ENCODE assay signal across 8 cellular contexts in the genomic region with DNA sequence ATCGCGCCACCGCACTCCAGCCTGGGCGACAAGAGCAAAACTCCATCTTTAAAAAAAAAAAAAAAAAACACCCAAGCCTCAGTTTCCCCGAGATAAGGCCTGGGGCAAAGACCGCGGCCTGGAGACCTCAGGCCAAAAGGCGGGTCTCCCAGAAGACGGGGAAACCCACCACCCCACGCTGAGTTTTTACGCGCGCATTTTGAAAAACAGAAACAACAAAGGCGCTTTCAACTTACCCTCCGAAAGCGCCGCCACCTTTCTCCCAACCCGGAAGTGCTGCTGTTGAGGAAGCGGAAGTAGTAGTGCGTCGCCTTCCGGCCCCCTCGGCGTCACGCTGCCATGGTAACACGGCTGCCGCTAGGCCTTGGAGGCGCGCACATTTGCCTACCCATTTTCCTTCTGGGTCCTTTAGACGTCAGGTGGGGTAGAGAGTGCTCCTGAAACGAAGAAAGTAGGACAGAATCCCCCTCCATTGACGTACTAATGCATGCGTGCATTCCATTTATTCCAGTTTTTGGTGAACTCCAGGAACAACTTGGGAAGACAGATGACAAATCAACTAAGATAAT. TPM values are rescaled to one million over a fixed set of nuclear protein-coding genes. Genes with fewer than 3 reads are reported as not detected.
DNase-seq lines count a peak whose midpoint lies in the region; ATAC-seq and TF ChIP-seq lines count a peak whose summit lies in the region.

A gene with protein sequence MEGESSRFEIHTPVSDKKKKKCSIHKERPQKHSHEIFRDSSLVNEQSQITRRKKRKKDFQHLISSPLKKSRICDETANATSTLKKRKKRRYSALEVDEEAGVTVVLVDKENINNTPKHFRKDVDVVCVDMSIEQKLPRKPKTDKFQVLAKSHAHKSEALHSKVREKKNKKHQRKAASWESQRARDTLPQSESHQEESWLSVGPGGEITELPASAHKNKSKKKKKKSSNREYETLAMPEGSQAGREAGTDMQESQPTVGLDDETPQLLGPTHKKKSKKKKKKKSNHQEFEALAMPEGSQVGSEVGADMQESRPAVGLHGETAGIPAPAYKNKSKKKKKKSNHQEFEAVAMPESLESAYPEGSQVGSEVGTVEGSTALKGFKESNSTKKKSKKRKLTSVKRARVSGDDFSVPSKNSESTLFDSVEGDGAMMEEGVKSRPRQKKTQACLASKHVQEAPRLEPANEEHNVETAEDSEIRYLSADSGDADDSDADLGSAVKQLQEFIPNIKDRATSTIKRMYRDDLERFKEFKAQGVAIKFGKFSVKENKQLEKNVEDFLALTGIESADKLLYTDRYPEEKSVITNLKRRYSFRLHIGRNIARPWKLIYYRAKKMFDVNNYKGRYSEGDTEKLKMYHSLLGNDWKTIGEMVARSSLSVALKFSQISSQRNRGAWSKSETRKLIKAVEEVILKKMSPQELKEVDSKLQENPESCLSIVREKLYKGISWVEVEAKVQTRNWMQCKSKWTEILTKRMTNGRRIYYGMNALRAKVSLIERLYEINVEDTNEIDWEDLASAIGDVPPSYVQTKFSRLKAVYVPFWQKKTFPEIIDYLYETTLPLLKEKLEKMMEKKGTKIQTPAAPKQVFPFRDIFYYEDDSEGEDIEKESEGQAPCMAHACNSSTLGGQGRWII (minus strand): TSS at position 287 of the 569 bp plus-strand sequence. CDS start 4,019 bp downstream, outside the sequence.

- peak within 1 kb of the TSS; percentile 82 to 99 (median 91) for H3K9ac ChIP-seq in BLaER1 treated with 17β-estradiol and CSF1 and Interleukin-3, amounts not matched to agents 10 nM and 100 nM
- peak within 1 kb of the TSS; percentile 57 to 72 for H3K9ac ChIP-seq in liver (ENCODE audit: low read depth in 1 of 2, low read length in 2 of 2)

- H3K27me3 ChIP-seq in BLaER1 treated with 17β-estradiol and CSF1 and Interleukin-3, amounts not matched to agents 10 nM and 100 nM = peaks cover 21 to 32% (median 26%) of the 10 kb centered on the region in 11 experiments
- peaks cover 0 to 7% (median 3%) of the 10 kb centered on the region in 4 donors for H3K27me3 ChIP-seq in liver (ENCODE audit: control insufficient read depth in 4 of 4, insufficient read depth in 4 of 4, low read length in 3 of 4)

- peak within 1 kb of the TSS; percentile 71 to 94 (median 85) for H3K4me3 ChIP-seq in BLaER1 treated with 17β-estradiol and CSF1 and Interleukin-3, amounts not matched to agents 10 nM and 100 nM
- peak within 1 kb of the TSS; percentile 77 to 93 (median 89) for H3K4me3 ChIP-seq in liver (ENCODE audit: low read depth in 1 of 3, low read length in 3 of 3)

- H4K20me1 ChIP-seq in BLaER1 treated with 17β-estradiol and CSF1 and Interleukin-3, amounts not matched to agents 10 nM and 100 nM = peaks cover 0 to 28% (median 13%) of the 10 kb centered on the region in 11 experiments; a peak in 16 of 22 replicates

- H3K36me3 ChIP-seq in BLaER1 treated with 17β-estradiol and CSF1 and Interleukin-3, amounts not matched to agents 10 nM and 100 nM = peaks cover 12 to 22% (median 21%) of the 10 kb centered on the region in 11 experiments
- H3K36me3 ChIP-seq in liver (ENCODE audit: control insufficient read depth in 4 of 4, insufficient read depth in 3 of 4, low read depth in 1 of 4, low read length in 3 of 4) = peaks cover 0 to 6% (median 2%) of the 10 kb centered on the region in 4 donors

- 2% methylated on average over 33 of the region's 33 CpGs for WGBS in liver

- peak; percentile 77 for ATAC-seq in GM19395 (IDR thresholded peaks at IDR 0.05; ENCODE audit: unreplicated experiment)
- peak; percentile 40 for ATAC-seq in HG03575 (IDR thresholded peaks at IDR 0.05; ENCODE audit: extremely low read depth, insufficient number of reproducible peaks, low FRiP score, unreplicated experiment)

- peak within 1 kb of the TSS; percentile 58 to 97 (median 89); a peak in 21 of 22 replicates for H3K27ac ChIP-seq in BLaER1 treated with 17β-estradiol and CSF1 and Interleukin-3, amounts not matched to agents 10 nM and 100 nM
- H3K27ac ChIP-seq in liver (ENCODE audit: low read depth in 1 of 2, low read length in 2 of 2) = no peak within 1 kb of the TSS

- TF ChIP-seq RAD21 in liver (IDR thresholded peaks at IDR 0.05) = no peak

- no peak for TF ChIP-seq CTCF in liver (IDR thresholded peaks at IDR 0.05; ENCODE audit: low read depth, low read length, missing input control)

- peaks cover 51 to 75% (median 63%) of the 10 kb centered on the region in 10 experiments for H3K4me1 ChIP-seq in BLaER1 treated with 17β-estradiol and CSF1 and Interleukin-3, amounts not matched to agents 10 nM and 100 nM
- peaks cover 11 to 31% (median 20%) of the 10 kb centered on the region in 4 donors for H3K4me1 ChIP-seq in liver (ENCODE audit: control insufficient read depth in 4 of 4, insufficient read depth in 4 of 4, low read length in 3 of 4)

- peak; percentile 96 for DNase-seq in NCI-H774 (lab: John Stamatoyannopoulos, UW)
- peak; percentile 82 to 92 for DNase-seq in activated CD4-positive, alpha-beta T cell treated with anti-CD3 and anti-CD28 coated beads, Interleukin-2, amount 50 U/mL, for 24 hours (ENCODE audit: low read depth in 1 of 2, low spot score in 1 of 2)
- DNase-seq in dermis microvascular lymphatic vessel endothelial cell (ENCODE audit: low read depth in 2 of 2) = peak; percentile 86 to 92
- peak; percentile 88 to 90 for DNase-seq in stimulated activated CD4-positive, alpha-beta T cell treated with anti-CD3 and anti-CD28 coated beads, Interleukin-2, amount 100 ng/mL, for 48 hours

- peak within 1 kb of the TSS; percentile 81 to 98 (median 94) for H3K4me2 ChIP-seq in BLaER1 treated with 17β-estradiol and CSF1 and Interleukin-3, amounts not matched to agents 10 nM and 100 nM

- H3K9me3 ChIP-seq in BLaER1 treated with 17β-estradiol and CSF1 and Interleukin-3, amounts not matched to agents 10 nM and 100 nM (replicated peaks in 1 of 11) = no peaks in the 10 kb centered on the region
- H3K9me3 ChIP-seq in liver (ENCODE audit: control insufficient read depth in 4 of 4, low read length in 3 of 4) = no peaks in the 10 kb centered on the region

TF ChIP-seq in liver, 16 proteins besides CTCF, POLR2A, EP300 and RAD21:
- TF ChIP-seq, protein P1, sequence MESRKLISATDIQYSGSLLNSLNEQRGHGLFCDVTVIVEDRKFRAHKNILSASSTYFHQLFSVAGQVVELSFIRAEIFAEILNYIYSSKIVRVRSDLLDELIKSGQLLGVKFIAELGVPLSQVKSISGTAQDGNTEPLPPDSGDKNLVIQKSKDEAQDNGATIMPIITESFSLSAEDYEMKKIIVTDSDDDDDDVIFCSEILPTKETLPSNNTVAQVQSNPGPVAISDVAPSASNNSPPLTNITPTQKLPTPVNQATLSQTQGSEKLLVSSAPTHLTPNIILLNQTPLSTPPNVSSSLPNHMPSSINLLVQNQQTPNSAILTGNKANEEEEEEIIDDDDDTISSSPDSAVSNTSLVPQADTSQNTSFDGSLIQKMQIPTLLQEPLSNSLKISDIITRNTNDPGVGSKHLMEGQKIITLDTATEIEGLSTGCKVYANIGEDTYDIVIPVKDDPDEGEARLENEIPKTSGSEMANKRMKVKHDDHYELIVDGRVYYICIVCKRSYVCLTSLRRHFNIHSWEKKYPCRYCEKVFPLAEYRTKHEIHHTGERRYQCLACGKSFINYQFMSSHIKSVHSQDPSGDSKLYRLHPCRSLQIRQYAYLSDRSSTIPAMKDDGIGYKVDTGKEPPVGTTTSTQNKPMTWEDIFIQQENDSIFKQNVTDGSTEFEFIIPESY (IDR thresholded peaks at IDR 0.05) = no peak
- peak in 1 of 2 donors; percentile 89 for TF ChIP-seq EGR1 (IDR thresholded peaks at IDR 0.05; ENCODE audit: low read depth in 2 of 2)
- TF ChIP-seq TAF1 (conservative IDR thresholded peaks at IDR 0.05) = no peak
- TF ChIP-seq MAX (IDR thresholded peaks at IDR 0.05) = peak; percentile 76
- TF ChIP-seq NR2F2 (IDR thresholded peaks at IDR 0.05) = no peak
- no peak for TF ChIP-seq FOXA1 (IDR thresholded peaks at IDR 0.05)
- peak; percentile 93 to 98 for TF ChIP-seq GABPA (IDR thresholded peaks at IDR 0.05 in 1 of 2, conservative IDR thresholded peaks at IDR 0.05 in 1 of 2)
- peak; percentile 28 for TF ChIP-seq YY1 (IDR thresholded peaks at IDR 0.05)
- peak in 1 of 2 donors; percentile 51 for TF ChIP-seq RXRA (IDR thresholded peaks at IDR 0.05)

RNA-seq across cellular contexts. Expression of the gene that starts here (rescaled TPM):
- total RNA-seq in dermis microvascular lymphatic vessel endothelial cell (7.4 and 7.7 TPM in 2 replicates), liver (1 to 10 TPM; 2.8 to 6.1 TPM)
- 1 to 10 TPM; 1.9 to 2.4 TPM for polyA plus RNA-seq in liver

Comparison
In these comparisons a context has a peak if more than half of its experiments do, and no peak if none do; other contexts are left out.
1. H3K27ac ChIP-seq: peak in BLaER1 treated with 17β-estradiol and CSF1 and Interleukin-3, amounts not matched to agents 10 nM and 100 nM (11 of 11); none in liver (0 of 2).
2. Peak in every context shown above with its lines, with median percentiles within 50 percentile points of each other: DNase-seq.